ENCODE assay signal across 8 cellular contexts in the genomic region with DNA sequence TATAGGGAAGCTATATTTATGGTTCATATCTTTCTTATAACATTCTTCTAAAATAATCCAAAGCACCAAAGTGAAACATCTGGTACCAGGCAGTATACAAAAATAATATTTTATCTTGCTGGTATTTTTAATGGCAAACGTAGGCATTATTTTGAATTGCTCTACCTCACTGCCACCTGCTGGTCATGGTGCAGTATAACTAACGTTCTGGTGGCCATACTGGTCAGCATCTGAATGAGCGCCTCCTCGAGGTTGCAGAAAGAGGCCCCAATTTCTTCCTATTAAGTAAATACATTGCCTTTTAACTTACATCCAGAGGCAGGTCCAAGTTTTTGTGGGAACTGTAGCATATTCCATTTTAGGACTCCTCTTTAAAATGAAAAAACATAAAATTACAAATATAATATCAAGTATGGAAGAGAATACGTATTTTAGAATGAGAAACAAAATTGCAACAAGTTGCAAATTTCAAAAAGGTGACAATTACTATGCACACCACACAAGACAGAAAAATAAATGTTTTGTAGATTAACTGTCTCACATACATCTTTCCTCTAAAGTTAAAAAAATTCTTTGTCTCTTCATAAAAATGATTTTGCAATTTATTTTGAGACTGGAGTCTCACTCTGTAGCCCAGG.
DNase-seq lines count a peak whose midpoint lies in the region; ATAC-seq lines count a peak whose summit lies in the region.

No MANE protein-coding gene starts in this region.

- DNase-seq in C1 segment of cervical spinal cord (lab: John Stamatoyannopoulos, UW): peak in 10 of 14 donors; percentile 3 to 52 (median 32)
- peak; percentile 63 to 89 for DNase-seq in NCI-H446 (lab: John Stamatoyannopoulos, UW)
- peak; percentile 47 to 60 (median 54) for DNase-seq in activated CD4-positive, CD25-positive, alpha-beta regulatory T cell (lab: John Stamatoyannopoulos, UW)
- DNase-seq in central memory CD4-positive, alpha-beta T cell: peak; percentile 71
- peak; percentile 88 for DNase-seq in kidney tubule cell (ENCODE audit: low spot score)
- DNase-seq in stimulated activated CD4-positive, alpha-beta T cell treated with anti-CD3 and anti-CD28 coated beads, Interleukin-4, amount 100 ng/mL, for 24 hours: peak; percentile 84

- ATAC-seq in GM19043 (IDR thresholded peaks at IDR 0.05; ENCODE audit: low read depth, unreplicated experiment) (peak; percentile 94), HG03354 (IDR thresholded peaks at IDR 0.05; ENCODE audit: poor library complexity, severe bottlenecking, unreplicated experiment) (peak; percentile 93)

Comparison
In these comparisons a context has a peak if more than half of its experiments do, and no peak if none do; other contexts are left out.
1. Peak in every context shown above with its lines: DNase-seq and ATAC-seq.
2. DNase-seq: peak in every context shown above with its lines; median percentile 88 in kidney tubule cell; 84 in stimulated activated CD4-positive, alpha-beta T cell treated with anti-CD3 and anti-CD28 coated beads, Interleukin-4, amount 100 ng/mL, for 24 hours; 76 in NCI-H446; 71 in central memory CD4-positive, alpha-beta T cell; 54 in activated CD4-positive, CD25-positive, alpha-beta regulatory T cell; 32 in C1 segment of cervical spinal cord.